10 cellular contexts compared by ENCODE assay signal in the genomic region with DNA sequence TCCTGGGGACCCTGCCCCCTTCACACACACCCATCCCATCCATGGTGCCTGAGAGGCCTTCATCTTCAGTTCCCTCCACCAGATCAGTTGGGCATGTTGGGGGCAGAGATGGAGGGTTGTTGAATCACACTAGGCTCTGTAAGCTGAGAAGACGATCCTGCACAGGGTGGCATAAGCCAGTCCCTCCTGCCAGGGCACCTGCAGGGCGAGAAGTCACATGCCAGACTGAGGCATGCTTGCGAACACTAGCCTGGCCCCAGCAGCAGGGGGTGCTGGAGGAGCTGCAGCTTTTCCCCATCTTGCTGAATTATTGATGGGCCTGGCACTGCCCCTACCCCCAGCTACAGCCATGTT. TPM values are rescaled to one million over a fixed set of nuclear protein-coding genes. Genes with fewer than 3 reads are reported as not detected.
DNase-seq lines count a peak whose midpoint lies in the region; ATAC-seq and TF ChIP-seq lines count a peak whose summit lies in the region.
"Had no signal": no experiment of that assay in that cellular context is flagged by ENCODE, and none has a peak within 500 bp of the region (broad histone marks: within the 10 kb centered on the region; RNA-seq: fewer than 3 reads in every experiment).

No MANE protein-coding gene starts in this region.

- BruUV-seq in Calu3 (replicated peaks; lab: Mats Ljungman, UMichigan): no TSS peak

- H3K4me3 Mint-ChIP-seq in Calu3 (ENCODE audit: low read depth, unreplicated experiment): no peak overlapping the region
- no peak overlapping the region for H3K4me3 Mint-ChIP-seq in HFFc6
- no peak overlapping the region for H3K4me3 Mint-ChIP-seq in WTC11
- H3K4me3 Mint-ChIP-seq: natural killer cell treated with Interleukin-12 subunit alpha and Interleukin-12 subunit beta and Interleukin-15 and Interleukin-18, amount 100 ng/mL, for 72 hours had no signal

- no peak overlapping the region for H2BK120ac ChIP-seq in mesenchymal stem cell (ENCODE audit: low read depth, low read length)

- peak overlapping the region; percentile 45 for H4K8ac ChIP-seq in mesenchymal stem cell (ENCODE audit: low read length)

- H2BK15ac ChIP-seq in mesenchymal stem cell (ENCODE audit: low read depth, poor library complexity, severe bottlenecking): no peak overlapping the region

- TF ChIP-seq CTCF in Calu3 (IDR thresholded peaks at IDR 0.05; ENCODE audit: unreplicated experiment) (no peak), HFFc6 (IDR thresholded peaks at IDR 0.05) (peak; percentile 64), WTC11 (IDR thresholded peaks at IDR 0.05) (no peak)

- POLR2A ChIA-PET in WTC11 (lab: Charles Lee): no interaction called here

- peaks cover 26% of the 10 kb centered on the region for H3K4me1 ChIP-seq in mesenchymal stem cell (ENCODE audit: control insufficient read depth, insufficient read depth, low read depth, low read length)

- no peak overlapping the region for H3K4me3 ChIP-seq in mesenchymal stem cell (ENCODE audit: insufficient read depth in 1 of 2, low read depth in 1 of 2, low read length in 2 of 2)

- H3K27ac Mint-ChIP-seq in Calu3 (ENCODE audit: unreplicated experiment): no peak overlapping the region
- no peak overlapping the region for H3K27ac Mint-ChIP-seq in HFFc6
- no peak overlapping the region for H3K27ac Mint-ChIP-seq in WTC11
- H3K27ac Mint-ChIP-seq: natural killer cell treated with Interleukin-12 subunit alpha and Interleukin-12 subunit beta and Interleukin-15 and Interleukin-18, amount 100 ng/mL, for 72 hours had no signal

- no peak overlapping the region for H2AK5ac ChIP-seq in mesenchymal stem cell (ENCODE audit: low read length, severe bottlenecking)

- no peaks in the 10 kb centered on the region for H3K79me1 ChIP-seq in mesenchymal stem cell (replicated peaks; ENCODE audit: low read length, poor library complexity, severe bottlenecking)

- intact Hi-C loops in Calu3 (cut with micrococcal nuclease; ENCODE audit: unreplicated experiment): loop anchor here (5.0 to 10.0 kb wide), 2 partner anchors 391 to 669 kb away; no protein-coding TSS in a partner anchor

- H4K91ac ChIP-seq in mesenchymal stem cell (ENCODE audit: low read length): peak overlapping the region; percentile 80

- peaks cover 0 to 47% of the 10 kb centered on the region in 2 experiments for H3K27me3 ChIP-seq in mesenchymal stem cell (ENCODE audit: control insufficient read depth in 1 of 2, insufficient read depth in 1 of 2, low read length in 2 of 2)

- H3K36me3 ChIP-seq in mesenchymal stem cell (ENCODE audit: control insufficient read depth in 1 of 2, insufficient read depth in 2 of 2, low read depth in 1 of 2, low read length in 2 of 2): no peaks in the 10 kb centered on the region

- peak overlapping the region in 1 of 2 experiments; percentile 18 for H3K23ac ChIP-seq in mesenchymal stem cell (ENCODE audit: low read length in 2 of 2)

- H3K4me1 Mint-ChIP-seq in Calu3 (ENCODE audit: low read depth, unreplicated experiment) (no peaks in the 10 kb centered on the region), HFFc6 (ENCODE audit: low read depth) (peaks cover 29% of the 10 kb centered on the region), WTC11 (peaks cover 14% of the 10 kb centered on the region)

- no peaks in the 10 kb centered on the region for H3K9me3 ChIP-seq in mesenchymal stem cell (ENCODE audit: control insufficient read depth, low read length)

- H2AFZ ChIP-seq in mesenchymal stem cell (ENCODE audit: low read depth, low read length): no peak overlapping the region

- peak overlapping the region; percentile 65 to 79 for H3K18ac ChIP-seq in mesenchymal stem cell (ENCODE audit: low read depth in 1 of 2, low read length in 2 of 2)

- H3K4ac ChIP-seq in mesenchymal stem cell (ENCODE audit: low read depth in 1 of 2, low read length in 2 of 2): peak overlapping the region in 1 of 2 experiments; percentile 46

- DNase-seq in Calu3 (peak; percentile 41), HFFc6 (no peak), WTC11 (ENCODE audit: low spot score) (peak; percentile 48), mesenchymal stem cell (no peak), foreskin melanocyte (no peak)
- no peak for DNase-seq in activated CD8-positive, alpha-beta memory T cell treated with anti-CD3 and anti-CD28 coated beads, Interleukin-2, amount 50 U/mL, for 48 hours
- DNase-seq: amniotic stem cell had no signal

- WGBS in mesenchymal stem cell: 96% methylated on average over 3 of the region's 3 CpGs

- H2BK5ac ChIP-seq in mesenchymal stem cell (ENCODE audit: low read depth, low read length, poor library complexity, severe bottlenecking): no peak overlapping the region

- no peak overlapping the region for H3K9ac ChIP-seq in mesenchymal stem cell (ENCODE audit: low read length)

- H3K27me3 Mint-ChIP-seq in Calu3 (ENCODE audit: unreplicated experiment): peaks cover 35% of the 10 kb centered on the region
- H3K27me3 Mint-ChIP-seq in HFFc6 (ENCODE audit: insufficient read depth): no peaks in the 10 kb centered on the region; the same call in none of the 2 replicates
- peaks cover 70% of the 10 kb centered on the region for H3K27me3 Mint-ChIP-seq in WTC11 (ENCODE audit: low read depth)

- no peak overlapping the region for H3K4me2 ChIP-seq in mesenchymal stem cell (ENCODE audit: low read length, poor library complexity, severe bottlenecking)

- H3K9me3 Mint-ChIP-seq in Calu3 (ENCODE audit: low read depth, unreplicated experiment) (no peaks in the 10 kb centered on the region), HFFc6 (no peaks in the 10 kb centered on the region), WTC11 (no peaks in the 10 kb centered on the region)
- H3K9me3 Mint-ChIP-seq: natural killer cell treated with Interleukin-12 subunit alpha and Interleukin-12 subunit beta and Interleukin-15 and Interleukin-18, amount 100 ng/mL, for 72 hours had no signal

- ATAC-seq in WTC11: no peak
- no peak for ATAC-seq in HG03439 (IDR thresholded peaks at IDR 0.05; ENCODE audit: unreplicated experiment)
- no peak for ATAC-seq in HG02884 (IDR thresholded peaks at IDR 0.05; ENCODE audit: unreplicated experiment)
- ATAC-seq: natural killer cell treated with Interleukin-12 subunit alpha and Interleukin-12 subunit beta and Interleukin-15 and Interleukin-18, amount 100 ng/mL, for 72 hours had no signal

- H3K27ac ChIP-seq in mesenchymal stem cell (ENCODE audit: low read length, poor library complexity, severe bottlenecking): no peak overlapping the region

- CTCF ChIA-PET in Calu3 (lab: Charles Lee): interaction anchor here (0.6 kb wide), 1 partner anchor 69 kb away, joined by 3 read pairs; no protein-coding TSS in a partner anchor
- CTCF ChIA-PET in WTC11 (lab: Charles Lee): interaction anchor here (0.8 to 1.9 kb wide), 6 partner anchors 16 to 673 kb away, joined by 3 to 12 read pairs (median 5); no protein-coding TSS in a partner anchor

- H3K36me3 Mint-ChIP-seq in Calu3 (ENCODE audit: insufficient read depth, unreplicated experiment) (peaks cover 3% of the 10 kb centered on the region), HFFc6 (ENCODE audit: low read depth) (peaks cover 3% of the 10 kb centered on the region; the same call in 1 of the 2 replicates), WTC11 (no peaks in the 10 kb centered on the region)
- H3K36me3 Mint-ChIP-seq: natural killer cell treated with Interleukin-12 subunit alpha and Interleukin-12 subunit beta and Interleukin-15 and Interleukin-18, amount 100 ng/mL, for 72 hours had no signal

- H2BK12ac ChIP-seq in mesenchymal stem cell (ENCODE audit: low read length in 2 of 2): peak overlapping the region; percentile 30 to 59

- H3K14ac ChIP-seq in mesenchymal stem cell (ENCODE audit: low read length in 2 of 2): no peak overlapping the region

TF ChIP-seq in WTC11, 78 proteins besides CTCF, POLR2A, EP300 and RAD21:
- TF ChIP-seq USF2 (CRISPR knock-in tag; IDR thresholded peaks at IDR 0.05) (0 out of 2 replicates have a peak, but pooled peaks have one; percentile 30), JAZF1 (CRISPR knock-in tag; IDR thresholded peaks at IDR 0.05) (no peak), ZNF281 (CRISPR knock-in tag; IDR thresholded peaks at IDR 0.05) (no peak), TCF7 (CRISPR knock-in tag; IDR thresholded peaks at IDR 0.05; ENCODE audit: low read depth) (no peak), IRF2 (CRISPR knock-in tag; IDR thresholded peaks at IDR 0.05; ENCODE audit: borderline replicate concordance, low read depth) (no peak)

RNA-seq across cellular contexts. Expression of gene TBX2, which starts 6.1 kb away (rescaled TPM):
- total RNA-seq in Calu3 (2022) (0.14 and 0.15 TPM in 2 replicates), WTC11 (2021) (0.09 to 0.41 TPM (median 0.21 TPM) in 3 replicates)
- 10 to 100 TPM; 42.3 to 71.4 (median 67.3) TPM for total RNA-seq in HFFc6 (2021; fragmentation: NEBNext Ultra II Directional; extraction: Animal tissue kit (Norgen Biotek cat#: 25700))
- polyA plus RNA-seq in mesenchymal stem cell (2013, experiment 1 of 2): 118 TPM
- 123 TPM for polyA plus RNA-seq in mesenchymal stem cell (2013, experiment 2 of 2)

RNA-seq across cellular contexts. Expression of gene TBX4, which starts 58.7 kb away (rescaled TPM):
- total RNA-seq in Calu3 (2022) (not detected in 2 replicates), WTC11 (2021) (not detected in 3 replicates)
- under 1 TPM in 3 of 6 experiments, not detected in 3; 0.11 to 0.26 (median 0.18) TPM for total RNA-seq in HFFc6 (2021; fragmentation: NEBNext Ultra II Directional; extraction: Animal tissue kit (Norgen Biotek cat#: 25700))
- polyA plus RNA-seq in mesenchymal stem cell (2013, experiment 1 of 2): not detected
- polyA plus RNA-seq in mesenchymal stem cell (2013, experiment 2 of 2): not detected
- total RNA-seq: natural killer cell treated with Interleukin-12 subunit alpha and Interleukin-12 subunit beta and Interleukin-15 and Interleukin-18, amount 100 ng/mL, for 72 hours had no signal

Comparison
In these comparisons a context has a peak if more than half of its experiments do, and no peak if none do; other contexts are left out.
1. DNase-seq: peak in Calu3 (single experiment) and WTC11 (single experiment); none in HFFc6 (single experiment), mesenchymal stem cell (single experiment), activated CD8-positive, alpha-beta memory T cell treated with anti-CD3 and anti-CD28 coated beads, Interleukin-2, amount 50 U/mL, for 48 hours (single experiment) and foreskin melanocyte (single experiment).
2. RNA of gene TBX2, which starts 6.1 kb away (total RNA-seq): 42.3 to 71.4 TPM in HFFc6; 0.14 to 0.15 TPM in Calu3 and 0.09 to 0.41 TPM in WTC11; every median in the first group is over 10 times any median in the second.